In the genomic region with DNA sequence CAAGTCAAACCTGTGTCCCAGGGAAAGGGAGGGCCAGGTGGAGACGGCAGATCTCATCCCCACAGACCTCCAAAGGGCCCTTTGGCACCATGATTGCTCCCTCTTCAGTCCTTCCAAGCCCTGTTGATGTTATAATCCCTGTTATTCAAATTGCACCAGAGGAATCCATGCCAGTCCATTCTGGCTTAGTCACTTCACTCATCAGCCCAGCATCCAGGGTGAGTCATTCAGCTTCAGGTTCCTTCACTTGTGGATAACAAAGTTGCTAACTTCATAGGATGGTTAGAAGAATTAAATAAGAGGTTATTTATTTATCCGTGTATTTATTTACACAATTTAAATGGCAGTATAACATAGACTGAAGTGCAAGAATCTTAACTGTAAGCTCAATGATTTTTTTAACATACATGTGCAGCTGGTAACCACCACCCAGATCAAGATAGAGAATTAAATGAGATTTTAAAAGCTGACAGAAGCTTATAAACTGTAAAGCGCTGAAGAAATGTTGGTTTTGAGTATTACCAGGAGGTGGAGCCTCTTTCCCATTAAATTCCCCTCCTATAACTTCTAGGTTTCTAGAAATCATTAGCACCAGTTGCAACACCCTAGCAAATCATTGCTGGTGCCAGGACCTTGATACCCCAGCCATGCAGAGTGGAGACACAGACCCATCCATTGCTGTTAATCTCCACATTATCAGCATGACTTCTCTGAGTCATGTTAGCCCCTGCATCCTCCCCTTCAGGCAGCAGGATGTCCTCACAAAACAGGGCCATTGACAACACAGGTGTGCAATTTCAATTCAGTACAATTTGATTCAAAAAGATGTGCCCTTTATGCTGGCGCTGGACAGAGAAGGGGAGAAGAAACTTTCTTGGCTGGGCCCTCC, we compare ENCODE assay signal across 8 cellular contexts.
DNase-seq lines count a peak whose midpoint lies in the region; ATAC-seq and TF ChIP-seq lines count a peak whose summit lies in the region.
"Had no signal": no experiment of that assay in that cellular context is flagged by ENCODE, and none has a peak within 500 bp of the region (broad histone marks: within the 10 kb centered on the region; RNA-seq: fewer than 3 reads in every experiment).

No MANE protein-coding gene starts in this region.

- no peak overlapping the region for H3K27ac Mint-ChIP-seq in neural progenitor cell
- H3K27ac Mint-ChIP-seq: activated naive CD8-positive, alpha-beta T cell had no signal

- H3K9ac ChIP-seq in mammary epithelial cell (ENCODE audit: insufficient read depth, low read length) (no peak overlapping the region), neural progenitor cell (no peak overlapping the region)

- H3K4me3 Mint-ChIP-seq in neural progenitor cell, result no peak overlapping the region
- H3K4me3 Mint-ChIP-seq: activated naive CD8-positive, alpha-beta T cell had no signal

- no peaks in the 10 kb centered on the region for H3K27me3 ChIP-seq in mammary epithelial cell (ENCODE audit: insufficient read depth, low read length)
- H3K27me3 ChIP-seq in neural progenitor cell, result no peaks in the 10 kb centered on the region
- H3K27me3 ChIP-seq in vagina, result no peaks in the 10 kb centered on the region

- in situ Hi-C loops in mammary epithelial cell (cut with MboI; ENCODE audit: low sequenced_read_pairs in 2 of 2), result no loop called here

- H3K9me3 ChIP-seq in mammary epithelial cell (replicated peaks; ENCODE audit: insufficient read depth, low read length) (no peaks in the 10 kb centered on the region), neural progenitor cell (ENCODE audit: low read depth) (no peaks in the 10 kb centered on the region), vagina (no peaks in the 10 kb centered on the region)

- H3F3A ChIP-seq in neural progenitor cell (ENCODE audit: low read depth), result peaks cover 2% of the 10 kb centered on the region

- TF ChIP-seq CTCF in GM12873 (IDR thresholded peaks at IDR 0.05; ENCODE audit: insufficient read depth, low read depth, low read length, missing control alignments) (peak; percentile 17), mammary epithelial cell (conservative IDR thresholded peaks at IDR 0.05 in 1 of 2, IDR thresholded peaks at IDR 0.05 in 1 of 2; ENCODE audit: extremely low read depth in 1 of 2, insufficient read depth in 1 of 2, low read depth in 1 of 2, low read length in 2 of 2) (peak in 1 of 2 donors; percentile 21), neural progenitor cell (IDR thresholded peaks at IDR 0.05) (peak; percentile 54), vagina (IDR thresholded peaks at IDR 0.05) (no peak)

- no peak for ATAC-seq in GM21528 (IDR thresholded peaks at IDR 0.05; ENCODE audit: low FRiP score, unreplicated experiment)

- H2AFZ ChIP-seq in mammary epithelial cell (ENCODE audit: low read depth, low read length), result no peak overlapping the region
- H2AFZ ChIP-seq in neural progenitor cell (replicated peaks), result no peak overlapping the region

- H3K4me1 ChIP-seq in mammary epithelial cell (ENCODE audit: insufficient read depth, low read length), result no peaks in the 10 kb centered on the region
- no peaks in the 10 kb centered on the region for H3K4me1 ChIP-seq in neural progenitor cell
- H3K4me1 ChIP-seq in vagina, result peaks cover 5% of the 10 kb centered on the region

- no peak for TF ChIP-seq POLR2A in vagina (IDR thresholded peaks at IDR 0.05)

- BruUV-seq in mammary epithelial cell (replicated peaks; lab: Mats Ljungman, UMichigan), result no TSS peak

- intact Hi-C loops in mammary epithelial cell (cut with micrococcal nuclease), result no loop called here
- intact Hi-C loops in vagina (cut with DNase I), result no loop called here

- H3K36me3 ChIP-seq in mammary epithelial cell (ENCODE audit: insufficient read depth, low read length) (no peaks in the 10 kb centered on the region), neural progenitor cell (no peaks in the 10 kb centered on the region), vagina (no peaks in the 10 kb centered on the region)

- H3K27ac ChIP-seq in mammary epithelial cell (ENCODE audit: insufficient read depth, low read depth, low read length), result no peak overlapping the region
- H3K27ac ChIP-seq in neural progenitor cell, result no peak overlapping the region
- no peak overlapping the region for H3K27ac ChIP-seq in vagina

- no peaks in the 10 kb centered on the region for H4K20me1 ChIP-seq in mammary epithelial cell (ENCODE audit: insufficient read depth, low read length)
- no peaks in the 10 kb centered on the region for H4K20me1 ChIP-seq in neural progenitor cell (ENCODE audit: low read depth)

- DNase-seq in NAMALWA (ENCODE audit: low spot score) (peak; percentile 40), mammary epithelial cell (peak; percentile 56), neural progenitor cell (ENCODE audit: low spot score) (peak; percentile 18), vagina (ENCODE audit: extremely low spot score in 2 of 2) (no peak)
- no peak for DNase-seq in activated CD4-positive, alpha-beta T cell treated with anti-CD3 and anti-CD28 coated beads for 48 hours

- H3K36me3 Mint-ChIP-seq in neural progenitor cell, result no peaks in the 10 kb centered on the region
- H3K36me3 Mint-ChIP-seq: activated naive CD8-positive, alpha-beta T cell had no signal

- H3K79me2 ChIP-seq in mammary epithelial cell (ENCODE audit: insufficient read depth, low read length) (no peaks in the 10 kb centered on the region), neural progenitor cell (ENCODE audit: low read depth) (no peaks in the 10 kb centered on the region)

- peaks cover 8% of the 10 kb centered on the region for H3K27me3 Mint-ChIP-seq in neural progenitor cell (ENCODE audit: insufficient read depth, low read depth)
- H3K27me3 Mint-ChIP-seq: activated naive CD8-positive, alpha-beta T cell had no signal

- CTCF ChIA-PET in mammary epithelial cell (lab: Charles Lee; ENCODE audit: low non-redundant PET), result interaction anchor here (0.6 to 0.7 kb wide), 2 partner anchors 525 to 711 kb away, joined by 3 to 9 read pairs; no protein-coding TSS in a partner anchor

- H3K4me2 ChIP-seq in mammary epithelial cell (ENCODE audit: insufficient read depth, low read depth, low read length), result no peak overlapping the region
- H3K4me2 ChIP-seq in neural progenitor cell, result no peak overlapping the region

- dilution Hi-C loops in mammary epithelial cell (cut with HindIII; ENCODE audit: low sequenced_read_pairs), result no loop called here

- H3K4me3 ChIP-seq in mammary epithelial cell (replicated peaks in 1 of 3; ENCODE audit: insufficient read depth in 1 of 3, low read depth in 2 of 3, low read length in 3 of 3), result no peak overlapping the region
- H3K4me3 ChIP-seq in neural progenitor cell, result no peak overlapping the region
- no peak overlapping the region for H3K4me3 ChIP-seq in vagina

- peaks cover 11% of the 10 kb centered on the region for H3K4me1 Mint-ChIP-seq in neural progenitor cell

- no peaks in the 10 kb centered on the region for H3K9me3 Mint-ChIP-seq in neural progenitor cell

- WGBS in mammary epithelial cell (ENCODE audit: low coverage, missing lambda C conversion rate), result 79% methylated on average over 4 of the region's 4 CpGs

Comparison
In these comparisons a context has a peak if more than half of its experiments do, and no peak if none do; other contexts are left out.
1. CTCF ChIP-seq: peak in GM12873 (single experiment) and neural progenitor cell (single experiment); none in vagina (0 of 3).
2. DNase-seq: peak in NAMALWA (single experiment), mammary epithelial cell (single experiment) and neural progenitor cell (single experiment); none in activated CD4-positive, alpha-beta T cell treated with anti-CD3 and anti-CD28 coated beads for 48 hours (single experiment) and vagina (0 of 2).